In the genomic region with DNA sequence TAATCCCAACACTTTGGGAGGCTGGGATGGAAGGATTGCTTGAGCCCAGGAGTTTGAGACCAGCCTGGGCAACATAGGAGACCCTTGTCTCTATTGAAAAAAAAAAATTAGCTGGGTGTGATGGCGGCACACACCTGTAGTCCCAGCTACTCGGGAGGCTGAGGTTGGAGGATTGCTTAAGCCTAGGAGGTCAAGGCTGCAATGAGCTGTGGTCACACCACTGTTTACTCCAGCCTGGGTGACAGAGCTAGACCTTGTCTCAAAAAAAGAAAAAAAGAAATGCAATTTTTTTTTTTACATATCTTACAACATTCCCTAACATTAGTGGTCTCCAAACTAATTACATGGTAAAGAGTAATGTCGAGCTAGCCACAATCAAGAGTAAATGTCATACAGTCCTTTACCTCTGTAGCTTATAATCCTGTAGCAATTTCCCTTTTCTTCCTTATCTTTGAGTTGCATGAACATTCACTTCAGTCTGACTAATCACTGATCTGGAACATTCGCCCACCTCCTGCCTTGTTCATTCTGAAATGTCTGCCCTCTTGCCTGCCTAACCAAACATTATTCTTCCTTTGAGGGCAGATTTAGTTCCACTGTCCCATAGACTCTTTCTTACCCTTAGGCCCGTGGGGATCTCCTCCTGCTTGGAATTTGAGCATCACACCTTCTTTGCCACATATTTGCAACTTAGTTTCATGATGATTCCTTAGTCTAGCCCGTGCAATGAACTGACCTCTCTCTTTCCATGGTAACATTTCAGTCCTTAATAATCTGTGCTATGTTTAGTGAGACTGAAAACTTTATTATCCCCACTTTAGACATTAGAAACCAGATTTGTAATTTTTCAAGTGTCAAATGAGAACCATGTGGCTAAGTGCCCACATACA, we compare ENCODE assay signal across 9 cellular contexts. TPM values are rescaled to one million over a fixed set of nuclear protein-coding genes. Genes with fewer than 3 reads are reported as not detected.
A peak's percentile ranks its signal among the peaks of the same experiment; 100 is the strongest.
DNase-seq lines count a peak whose midpoint lies in the region; ATAC-seq and TF ChIP-seq lines count a peak whose summit lies in the region.
"Had no signal": no experiment of that assay in that cellular context is flagged by ENCODE, and none has a peak within 500 bp of the region (broad histone marks: within the 10 kb centered on the region; RNA-seq: fewer than 3 reads in every experiment).

No MANE protein-coding gene starts in this region.

- ATAC-seq in T-helper 17 cell = no peak

- H3K9me3 Mint-ChIP-seq in type B pancreatic cell = no peaks in the 10 kb centered on the region

- no peak for TF ChIP-seq CTCF in fibroblast of pulmonary artery (IDR thresholded peaks at IDR 0.05; ENCODE audit: low read length, missing control alignments)
- no peak for TF ChIP-seq CTCF in type B pancreatic cell (conservative IDR thresholded peaks at IDR 0.05)

- no peak overlapping the region for H3K4me3 Mint-ChIP-seq in T-helper 17 cell
- H3K4me3 Mint-ChIP-seq in type B pancreatic cell = no peak overlapping the region

- H3K9me3 ChIP-seq in T-helper 17 cell (ENCODE audit: control insufficient read depth, low read length, poor library complexity, severe bottlenecking) = no peaks in the 10 kb centered on the region

- peak overlapping the region; percentile 60 for H3K27ac Mint-ChIP-seq in T-helper 17 cell
- H3K27ac Mint-ChIP-seq in type B pancreatic cell = peak overlapping the region; percentile 4

- H3K4me1 Mint-ChIP-seq in T-helper 17 cell = peaks cover 28% of the 10 kb centered on the region
- H3K4me1 Mint-ChIP-seq in type B pancreatic cell (ENCODE audit: unreplicated experiment) = peaks cover 18% of the 10 kb centered on the region

- H3K36me3 Mint-ChIP-seq in T-helper 17 cell (ENCODE audit: low read depth) (peaks cover 4% of the 10 kb centered on the region), type B pancreatic cell (no peaks in the 10 kb centered on the region)

- H3K27me3 Mint-ChIP-seq in T-helper 17 cell = no peaks in the 10 kb centered on the region
- no peaks in the 10 kb centered on the region for H3K27me3 Mint-ChIP-seq in type B pancreatic cell

- DNase-seq in stimulated activated CD4-positive, alpha-beta T cell treated with anti-CD3 and anti-CD28 coated beads, Interleukin-4, amount 100 ng/mL, for 24 hours = peak; percentile 29
- no peak for DNase-seq in stimulated activated CD4-positive, alpha-beta T cell treated with anti-CD3 and anti-CD28 coated beads, Interleukin-12 subunit alpha, Interleukin-12 subunit beta, amount 100 ng/mL, for 4 hours
- DNase-seq in T-helper 17 cell (no peak), fibroblast of pulmonary artery (ENCODE audit: low read depth) (peak; percentile 54), type B pancreatic cell (ENCODE audit: extremely low spot score, unreplicated experiment) (no peak), NCI-H446 (lab: John Stamatoyannopoulos, UW) (no peak), putamen (ENCODE audit: low spot score) (no peak)
- DNase-seq in activated CD4-positive, CD25-positive, alpha-beta regulatory T cell (lab: John Stamatoyannopoulos, UW) = no peak
- DNase-seq: NCI-H1417 treated with DMSO at 0.1 percent for 48 hours had no signal

- H3K4me3 ChIP-seq in fibroblast of pulmonary artery (replicated peaks; ENCODE audit: low read depth, low read length) = no peak overlapping the region

RNA-seq across cellular contexts. Expression of gene VCL, which starts 4.8 kb away (rescaled TPM):
- 100 to 1,000 TPM in 1 of 2 donors, 10 to 100 TPM in 1; 79.1 to 245 TPM for total RNA-seq in T-helper 17 cell
- total RNA-seq in type B pancreatic cell (ENCODE audit: low replicate concordance) = 110 and 125 TPM in 2 replicates

Comparison
In these comparisons a context has a peak if more than half of its experiments do, and no peak if none do; other contexts are left out.
1. DNase-seq: peak in stimulated activated CD4-positive, alpha-beta T cell treated with anti-CD3 and anti-CD28 coated beads, Interleukin-4, amount 100 ng/mL, for 24 hours (single experiment) and fibroblast of pulmonary artery (single experiment); none in stimulated activated CD4-positive, alpha-beta T cell treated with anti-CD3 and anti-CD28 coated beads, Interleukin-12 subunit alpha, Interleukin-12 subunit beta, amount 100 ng/mL, for 4 hours (single experiment), T-helper 17 cell (0 of 3), type B pancreatic cell (single experiment), NCI-H446 (0 of 2), activated CD4-positive, CD25-positive, alpha-beta regulatory T cell (0 of 4) and putamen (single experiment).